In genomic region chr21:36064085-36064460, GRCh38 we compare ENCODE assay signal across 22 cellular contexts.
"Had no signal": no experiment of that assay in that cellular context is flagged by ENCODE, and none has a peak within 500 bp of the region (broad histone marks: within the 10 kb centered on the region; RNA-seq: fewer than 3 reads in every experiment).

No MANE protein-coding gene starts in this region.

- H3K9ac ChIP-seq: parathyroid adenoma had no signal

- ATAC-seq: foreskin keratinocyte; left cardiac atrium; psoas muscle; stimulated activated naive CD8-positive, alpha-beta T cell treated with anti-CD3 and anti-CD28 coated beads, Interleukin-15, Interleukin-2, amounts not matched to agents 100 U/mL and 50 U/mL, for 24 hours; upper lobe of right lung had no signal

- H3K4me3 Mint-ChIP-seq: endodermal cell, immature natural killer cell had no signal

- H3K27me3 ChIP-seq: colonic mucosa, foreskin keratinocyte, suprapubic skin, thyroid gland, upper lobe of right lung, vagina had no signal

- H3K4me2 ChIP-seq: smooth muscle cell had no signal

- H3K4me1 ChIP-seq: parathyroid adenoma had no signal

- DNase-seq: colonic mucosa; effector CD4-positive, alpha-beta T cell; endodermal cell; erythroblast; foreskin keratinocyte; immature natural killer cell; left cardiac atrium; left ventricle myocardium inferior; mesenchymal stem cell; midbrain; nucleus accumbens; psoas muscle; retina; stimulated activated CD4-positive, alpha-beta T cell treated with anti-CD3 and anti-CD28 coated beads, Interleukin-2, amount 100 ng/mL, for 48 hours; stimulated activated naive CD8-positive, alpha-beta T cell treated with anti-CD3 and anti-CD28 coated beads, Interleukin-15, Interleukin-2, amounts not matched to agents 100 U/mL and 50 U/mL, for 24 hours; thyroid gland; upper lobe of right lung had no signal

- H3K27ac ChIP-seq: colonic mucosa, foreskin keratinocyte, left ventricle myocardium inferior, parathyroid adenoma, psoas muscle, suprapubic skin, thyroid gland, upper lobe of right lung, vagina had no signal

- H3K4me3 ChIP-seq: colonic mucosa, left ventricle myocardium inferior, lung, psoas muscle, smooth muscle cell, suprapubic skin, thyroid gland, upper lobe of right lung, vagina had no signal

- H3K27ac Mint-ChIP-seq: endodermal cell, immature natural killer cell had no signal

- H3K79me2 ChIP-seq: parathyroid adenoma had no signal

- H2AFZ ChIP-seq: parathyroid adenoma had no signal

- H3K36me3 ChIP-seq: colonic mucosa, left ventricle myocardium inferior, suprapubic skin, thyroid gland, upper lobe of right lung, vagina had no signal

- H3K9me3 ChIP-seq: colonic mucosa, psoas muscle, suprapubic skin, thyroid gland, upper lobe of right lung, vagina had no signal

- H3K4me1 Mint-ChIP-seq: endodermal cell had no signal
